8 cellular contexts compared by ENCODE assay signal in genomic region chr3:32105291-32106131, GRCh38. TPM values are rescaled to one million over a fixed set of nuclear protein-coding genes. Genes with fewer than 3 reads are reported as not detected.
DNase-seq lines count a peak whose midpoint lies in the region; ATAC-seq and TF ChIP-seq lines count a peak whose summit lies in the region.

No MANE protein-coding gene starts in this region.

- no peaks in the 10 kb centered on the region for H3K36me3 ChIP-seq in CD4-positive, alpha-beta memory T cell (ENCODE audit: insufficient read depth, low read length)
- no peaks in the 10 kb centered on the region for H3K36me3 ChIP-seq in neural cell (ENCODE audit: insufficient read depth, low read length)

- no peaks in the 10 kb centered on the region for H3F3A ChIP-seq in neural cell (ENCODE audit: insufficient read depth, low read length, poor library complexity, severe bottlenecking)

- CTCF ChIA-PET in CD4-positive, alpha-beta memory T cell (lab: Charles Lee; ENCODE audit: partially characterized antibody), result interaction anchor here (0.9 to 1.5 kb wide), 3 partner anchors 9 to 135 kb away, joined by 3 to 10 read pairs (median 4); no protein-coding TSS in a partner anchor

- H3K9me3 Mint-ChIP-seq in CD4-positive, alpha-beta memory T cell, result peaks cover 0 to 29% (median 9%) of the 10 kb centered on the region in 8 donors
- peaks cover 23% of the 10 kb centered on the region for H3K9me3 Mint-ChIP-seq in dendritic cell treated with granulocyte-macrophage colony-stimulating factor and Interleukin-4, amounts not matched to agents 40 ng/mL and 50 ng/mL, for 4 days

- peak overlapping the region in 1 of 2 donors; percentile 87 for H3K4me3 ChIP-seq in CD4-positive, alpha-beta memory T cell (ENCODE audit: low read length in 2 of 2)
- peak overlapping the region; percentile 84 for H3K4me3 ChIP-seq in neural cell (ENCODE audit: low read length)

- no peak overlapping the region for H3K4me2 ChIP-seq in neural cell (ENCODE audit: low read length)

- no peak overlapping the region for H3K27ac ChIP-seq in CD4-positive, alpha-beta memory T cell (ENCODE audit: low read depth, low read length)
- no peak overlapping the region for H3K27ac ChIP-seq in neural cell (ENCODE audit: low read length)

- DNase-seq in CD4-positive, alpha-beta memory T cell, result no peak
- DNase-seq in NCI-H226, result peak; percentile 22
- DNase-seq in cerebellar cortex (ENCODE audit: low spot score), result no peak
- DNase-seq in SK-N-DZ (ENCODE audit: low spot score), result no peak
- no peak for DNase-seq in HK-2 (ENCODE audit: unreplicated experiment)

- intact Hi-C loops in CD4-positive, alpha-beta memory T cell (cut with micrococcal nuclease), result loop anchor here (1.0 to 5.0 kb wide), 5 partner anchors 9 to 1335 kb away; partner anchors contain the start of genes DYNC1LI1 and UBP1
- intact Hi-C loops in dendritic cell treated with granulocyte-macrophage colony-stimulating factor and Interleukin-4, amounts not matched to agents 40 ng/mL and 50 ng/mL, for 4 days (cut with micrococcal nuclease), result loop anchor here (2.0 to 5.0 kb wide), 2 partner anchors 15 to 573 kb away; partner anchors contain the start of gene STT3B

- no peaks in the 10 kb centered on the region for H3K9me2 ChIP-seq in neural cell (ENCODE audit: insufficient read depth, low read length)

- H3K4me1 Mint-ChIP-seq in CD4-positive, alpha-beta memory T cell, result peaks cover 22 to 41% (median 30%) of the 10 kb centered on the region in 4 donors
- peaks cover 31% of the 10 kb centered on the region for H3K4me1 Mint-ChIP-seq in dendritic cell treated with granulocyte-macrophage colony-stimulating factor and Interleukin-4, amounts not matched to agents 40 ng/mL and 50 ng/mL, for 4 days (ENCODE audit: low read depth)

- peaks cover 0 to 5% of the 10 kb centered on the region in 2 donors for H3K9me3 ChIP-seq in CD4-positive, alpha-beta memory T cell (ENCODE audit: control insufficient read depth in 1 of 2, low read length in 2 of 2)
- H3K9me3 ChIP-seq in neural cell (ENCODE audit: low read length), result no peaks in the 10 kb centered on the region

- TF ChIP-seq EP300 in neural cell (conservative IDR thresholded peaks at IDR 0.05; ENCODE audit: poor library complexity, severe bottlenecking), result no peak

- no peak for TF ChIP-seq RAD21 in neural cell (conservative IDR thresholded peaks at IDR 0.05)

- no peaks in the 10 kb centered on the region for H4K20me1 ChIP-seq in neural cell (ENCODE audit: insufficient read depth)

- peak overlapping the region; percentile 58 for H3K9ac ChIP-seq in neural cell (ENCODE audit: low read length)

- ATAC-seq in GM18498 (IDR thresholded peaks at IDR 0.05; ENCODE audit: unreplicated experiment), result no peak

- no peak overlapping the region for H2AFZ ChIP-seq in neural cell (ENCODE audit: low read depth, low read length)

- no peaks in the 10 kb centered on the region for H3K79me2 ChIP-seq in neural cell (replicated peaks; ENCODE audit: insufficient read depth, low read length)

- H3K4me3 Mint-ChIP-seq in CD4-positive, alpha-beta memory T cell, result peak overlapping the region; percentile 77 to 97 (median 88)
- H3K4me3 Mint-ChIP-seq in dendritic cell treated with granulocyte-macrophage colony-stimulating factor and Interleukin-4, amounts not matched to agents 40 ng/mL and 50 ng/mL, for 4 days, result peak overlapping the region; percentile 90

- POLR2A ChIA-PET in CD4-positive, alpha-beta memory T cell (lab: Charles Lee; ENCODE audit: partially characterized antibody), result interaction anchor here (1.3 to 1.9 kb wide), 4 partner anchors 9 to 573 kb away, joined by 3 to 34 read pairs (median 5); partner anchors contain the start of gene STT3B

- H3K27me3 Mint-ChIP-seq in CD4-positive, alpha-beta memory T cell, result no peaks in the 10 kb centered on the region
- no peaks in the 10 kb centered on the region for H3K27me3 Mint-ChIP-seq in dendritic cell treated with granulocyte-macrophage colony-stimulating factor and Interleukin-4, amounts not matched to agents 40 ng/mL and 50 ng/mL, for 4 days

- peak overlapping the region; percentile 17 to 93 (median 73) for H3K27ac Mint-ChIP-seq in CD4-positive, alpha-beta memory T cell
- H3K27ac Mint-ChIP-seq in dendritic cell treated with granulocyte-macrophage colony-stimulating factor and Interleukin-4, amounts not matched to agents 40 ng/mL and 50 ng/mL, for 4 days, result peak overlapping the region; percentile 79

- H3K36me3 Mint-ChIP-seq in CD4-positive, alpha-beta memory T cell, result peaks cover 8 to 18% of the 10 kb centered on the region in 2 donors
- H3K36me3 Mint-ChIP-seq in dendritic cell treated with granulocyte-macrophage colony-stimulating factor and Interleukin-4, amounts not matched to agents 40 ng/mL and 50 ng/mL, for 4 days (ENCODE audit: low read depth), result peaks cover 14% of the 10 kb centered on the region

- TF ChIP-seq CTCF in neural cell (IDR thresholded peaks at IDR 0.05; ENCODE audit: poor library complexity, severe bottlenecking), result no peak

- no peaks in the 10 kb centered on the region for H3K27me3 ChIP-seq in CD4-positive, alpha-beta memory T cell (ENCODE audit: insufficient read depth, low read length)
- peaks cover 8% of the 10 kb centered on the region for H3K27me3 ChIP-seq in neural cell (ENCODE audit: insufficient read depth, low read depth, low read length)

- peaks cover 28% of the 10 kb centered on the region for H3K4me1 ChIP-seq in CD4-positive, alpha-beta memory T cell (ENCODE audit: insufficient read depth, low read length)

TF ChIP-seq in neural cell, 6 proteins besides CTCF, POLR2A, EP300 and RAD21:
- no peak for TF ChIP-seq POLR2AphosphoS5 (IDR thresholded peaks at IDR 0.05)

RNA-seq across cellular contexts. Expression of gene GPD1L, which starts 0.9 kb away (rescaled TPM):
- 10 to 100 TPM; 22.7 to 32.5 TPM for total RNA-seq in CD4-positive, alpha-beta memory T cell
- polyA plus RNA-seq in CD4-positive, alpha-beta memory T cell, result 10 to 100 TPM; 20.6 to 24.3 TPM
- polyA plus RNA-seq in neural cell, result 18.2 and 18.6 TPM in 2 replicates
- polyA minus RNA-seq in neural cell, result 21.7 and 24.9 TPM in 2 replicates
- 11.5 and 16.0 TPM in 2 replicates for polyA plus RNA-seq in SK-N-DZ (2014; cell fraction: cytosol; rRNA removed)
- polyA plus RNA-seq in SK-N-DZ (2014; cell fraction: nucleus; rRNA removed), result 7.6 and 8.4 TPM in 2 replicates
